Comparison of ENCODE assay signal across 12 cellular contexts in genomic region chr5:87151547-87151946, GRCh38.
DNase-seq lines count a peak whose midpoint lies in the region; ATAC-seq and TF ChIP-seq lines count a peak whose summit lies in the region.
"Had no signal": no experiment of that assay in that cellular context is flagged by ENCODE, and none has a peak within 500 bp of the region (broad histone marks: within the 10 kb centered on the region; RNA-seq: fewer than 3 reads in every experiment).

No MANE protein-coding gene starts in this region.

- H3K79me2 ChIP-seq in SK-N-SH (ENCODE audit: insufficient read depth) = no peaks in the 10 kb centered on the region

- TF ChIP-seq CTCF in SK-N-SH (IDR thresholded peaks at IDR 0.05) = no peak

- ATAC-seq in HG02973 (IDR thresholded peaks at IDR 0.05; ENCODE audit: unreplicated experiment) (peak; percentile 83), GM21619 (IDR thresholded peaks at IDR 0.05; ENCODE audit: unreplicated experiment) (no peak), HG03139 (IDR thresholded peaks at IDR 0.05; ENCODE audit: unreplicated experiment) (no peak)

- no peak overlapping the region for H3K27ac ChIP-seq in BLaER1 treated with 17β-estradiol and CSF1 and Interleukin-3, amounts not matched to agents 10 nM and 100 nM
- peak overlapping the region; percentile 75 to 81; a peak in 3 of 4 replicates for H3K27ac ChIP-seq in SK-N-SH (ENCODE audit: low read depth in 2 of 2, low read length in 1 of 2)
- H3K27ac ChIP-seq: neutrophil had no signal

- TF ChIP-seq EP300 in SK-N-SH (IDR thresholded peaks at IDR 0.05; ENCODE audit: borderline replicate concordance in 1 of 2, low read depth in 1 of 2, low read length in 1 of 2) = peak in 1 of 2 experiments; percentile 98; a peak in 2 of 4 replicates

- H3K27me3 ChIP-seq in BLaER1 treated with 17β-estradiol and CSF1 and Interleukin-3, amounts not matched to agents 10 nM and 100 nM = no peaks in the 10 kb centered on the region
- no peaks in the 10 kb centered on the region for H3K27me3 ChIP-seq in SK-N-SH (ENCODE audit: insufficient read depth)
- H3K27me3 ChIP-seq: neutrophil had no signal

- H4K20me1 ChIP-seq in BLaER1 treated with 17β-estradiol and CSF1 and Interleukin-3, amounts not matched to agents 10 nM and 100 nM = no peaks in the 10 kb centered on the region
- no peaks in the 10 kb centered on the region for H4K20me1 ChIP-seq in SK-N-SH (ENCODE audit: insufficient read depth)

- no peaks in the 10 kb centered on the region for H3K9me2 ChIP-seq in SK-N-SH

- no peaks in the 10 kb centered on the region for H3K9me3 ChIP-seq in BLaER1 treated with 17β-estradiol and CSF1 and Interleukin-3, amounts not matched to agents 10 nM and 100 nM (replicated peaks in 1 of 11)
- H3K9me3 ChIP-seq in SK-N-SH = no peaks in the 10 kb centered on the region
- H3K9me3 ChIP-seq: neutrophil had no signal

- DNase-seq in SK-N-SH = no peak
- peak; percentile 75 for DNase-seq in glomerular endothelial cell (ENCODE audit: extremely low read depth, low read depth, low spot score)
- DNase-seq in stimulated activated CD4-positive, alpha-beta T cell treated with anti-CD3 and anti-CD28 coated beads, Interleukin-12 subunit alpha, Interleukin-12 subunit beta, amount 100 ng/mL, for 4 hours = no peak
- DNase-seq in central memory CD4-positive, alpha-beta T cell = no peak
- DNase-seq: activated CD4-positive, CD25-positive, alpha-beta regulatory T cell treated with anti-CD3 and anti-CD28 coated beads, Interleukin-2, amount 50 U/mL, for 72 hours; H7; NCI-H2081 treated with DMSO at 0.1 percent for 48 hours had no signal

- POLR2A ChIA-PET in SK-N-SH (lab: Yijun Ruan, JAX) = no interaction called here

- H3K4me3 ChIP-seq in BLaER1 treated with 17β-estradiol and CSF1 and Interleukin-3, amounts not matched to agents 10 nM and 100 nM = no peak overlapping the region
- H3K4me3 ChIP-seq in SK-N-SH (ENCODE audit: low read depth in 2 of 2, low read length in 1 of 2) = no peak overlapping the region

- H3F3A ChIP-seq in SK-N-SH (replicated peaks; ENCODE audit: insufficient read depth) = peaks cover 26% of the 10 kb centered on the region

- 0% methylated on average over 1 of the region's 1 CpG for WGBS in SK-N-SH (ENCODE audit: low lambda C conversion rate)

- no peak overlapping the region for H2AFZ ChIP-seq in SK-N-SH (ENCODE audit: low read depth)

- peaks cover 0 to 23% (median 7%) of the 10 kb centered on the region in 10 experiments; a peak in 12 of 20 replicates for H3K4me1 ChIP-seq in BLaER1 treated with 17β-estradiol and CSF1 and Interleukin-3, amounts not matched to agents 10 nM and 100 nM
- peaks cover 0 to 7% of the 10 kb centered on the region in 2 experiments; a peak in 3 of 4 replicates for H3K4me1 ChIP-seq in SK-N-SH (ENCODE audit: control insufficient read depth in 1 of 2, insufficient read depth in 2 of 2, low read depth in 1 of 2, low read length in 1 of 2)

- H3K36me3 ChIP-seq in BLaER1 treated with 17β-estradiol and CSF1 and Interleukin-3, amounts not matched to agents 10 nM and 100 nM = no peaks in the 10 kb centered on the region
- H3K36me3 ChIP-seq in SK-N-SH (replicated peaks in 1 of 2; ENCODE audit: control insufficient read depth in 1 of 2, insufficient read depth in 2 of 2, low read length in 1 of 2) = no peaks in the 10 kb centered on the region
- H3K36me3 ChIP-seq: neutrophil had no signal

- CTCF ChIA-PET in SK-N-SH (lab: Yijun Ruan, JAX) = no interaction called here

- TF ChIP-seq RAD21 in SK-N-SH (IDR thresholded peaks at IDR 0.05; ENCODE audit: low read length) = no peak

- H3K4me2 ChIP-seq in BLaER1 treated with 17β-estradiol and CSF1 and Interleukin-3, amounts not matched to agents 10 nM and 100 nM = peak overlapping the region in 7 of 11 experiments; percentile 5 to 51 (median 30); a peak in 11 of 22 replicates
- H3K4me2 ChIP-seq in SK-N-SH = peak overlapping the region; percentile 18; the same call in 1 of the 2 replicates

- no peak overlapping the region for H3K9ac ChIP-seq in BLaER1 treated with 17β-estradiol and CSF1 and Interleukin-3, amounts not matched to agents 10 nM and 100 nM
- H3K9ac ChIP-seq in SK-N-SH = peak overlapping the region; percentile 6; the same call in 1 of the 2 replicates

TF ChIP-seq in SK-N-SH, 30 proteins besides CTCF, POLR2A, EP300 and RAD21 (continues in another document):
- TF ChIP-seq FOSL2 (IDR thresholded peaks at IDR 0.05; ENCODE audit: borderline replicate concordance, low read depth) (peak; percentile 93), POLR2AphosphoS5 (IDR thresholded peaks at IDR 0.05; ENCODE audit: low read depth, low read length) (peak; percentile 78; the same call in 1 of the 2 replicates), SIN3A (IDR thresholded peaks at IDR 0.05; ENCODE audit: borderline replicate concordance, low read depth, low read length) (peak; percentile 54; the same call in 1 of the 2 replicates), GABPA (IDR thresholded peaks at IDR 0.05; ENCODE audit: low read depth) (no peak; the same call in 1 of the 2 replicates), ZBTB33 (IDR thresholded peaks at IDR 0.05; ENCODE audit: borderline replicate concordance, low read depth) (peak; percentile 74; the same call in 1 of the 2 replicates), IRF3 (IDR thresholded peaks at IDR 0.05; ENCODE audit: low read depth, low read length) (no peak), JUND (IDR thresholded peaks at IDR 0.05) (peak; percentile 94), TEAD4 (IDR thresholded peaks at IDR 0.05; ENCODE audit: borderline replicate concordance, insufficient read depth) (peak; percentile 93), NRF1 (IDR thresholded peaks at IDR 0.05; ENCODE audit: low read depth, low read length) (no peak), RFX5 (IDR thresholded peaks at IDR 0.05; ENCODE audit: low read length) (no peak), PBX3 (IDR thresholded peaks at IDR 0.05) (peak; percentile 92), MXI1 (IDR thresholded peaks at IDR 0.05; ENCODE audit: low read depth, low read length) (no peak), MEF2A (IDR thresholded peaks at IDR 0.05; ENCODE audit: borderline replicate concordance, low read depth) (peak; percentile 81), EZH2phosphoT487 (IDR thresholded peaks at IDR 0.05; ENCODE audit: borderline replicate concordance, low read depth) (no peak)
- TF ChIP-seq, protein P1, sequence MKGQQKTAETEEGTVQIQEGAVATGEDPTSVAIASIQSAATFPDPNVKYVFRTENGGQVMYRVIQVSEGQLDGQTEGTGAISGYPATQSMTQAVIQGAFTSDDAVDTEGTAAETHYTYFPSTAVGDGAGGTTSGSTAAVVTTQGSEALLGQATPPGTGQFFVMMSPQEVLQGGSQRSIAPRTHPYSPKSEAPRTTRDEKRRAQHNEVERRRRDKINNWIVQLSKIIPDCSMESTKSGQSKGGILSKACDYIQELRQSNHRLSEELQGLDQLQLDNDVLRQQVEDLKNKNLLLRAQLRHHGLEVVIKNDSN (IDR thresholded peaks at IDR 0.05; ENCODE audit: borderline replicate concordance, low read depth) = no peak

Comparison
In these comparisons a context has a peak if more than half of its experiments do, and no peak if none do; other contexts are left out.
1. H3K27ac ChIP-seq: peak in SK-N-SH (2 of 2); none in BLaER1 treated with 17β-estradiol and CSF1 and Interleukin-3, amounts not matched to agents 10 nM and 100 nM (0 of 11).